In genomic region chr9:136720251-136720886, GRCh38 we compare ENCODE assay signal across 1 cellular context.
TF ChIP-seq lines count a peak whose summit lies in the region.

No MANE protein-coding gene starts in this region.

TF ChIP-seq in HEK293, 187 proteins besides CTCF, POLR2A, EP300 and RAD21 (continued from another document and continues in another):
- TF ChIP-seq, protein P1, sequence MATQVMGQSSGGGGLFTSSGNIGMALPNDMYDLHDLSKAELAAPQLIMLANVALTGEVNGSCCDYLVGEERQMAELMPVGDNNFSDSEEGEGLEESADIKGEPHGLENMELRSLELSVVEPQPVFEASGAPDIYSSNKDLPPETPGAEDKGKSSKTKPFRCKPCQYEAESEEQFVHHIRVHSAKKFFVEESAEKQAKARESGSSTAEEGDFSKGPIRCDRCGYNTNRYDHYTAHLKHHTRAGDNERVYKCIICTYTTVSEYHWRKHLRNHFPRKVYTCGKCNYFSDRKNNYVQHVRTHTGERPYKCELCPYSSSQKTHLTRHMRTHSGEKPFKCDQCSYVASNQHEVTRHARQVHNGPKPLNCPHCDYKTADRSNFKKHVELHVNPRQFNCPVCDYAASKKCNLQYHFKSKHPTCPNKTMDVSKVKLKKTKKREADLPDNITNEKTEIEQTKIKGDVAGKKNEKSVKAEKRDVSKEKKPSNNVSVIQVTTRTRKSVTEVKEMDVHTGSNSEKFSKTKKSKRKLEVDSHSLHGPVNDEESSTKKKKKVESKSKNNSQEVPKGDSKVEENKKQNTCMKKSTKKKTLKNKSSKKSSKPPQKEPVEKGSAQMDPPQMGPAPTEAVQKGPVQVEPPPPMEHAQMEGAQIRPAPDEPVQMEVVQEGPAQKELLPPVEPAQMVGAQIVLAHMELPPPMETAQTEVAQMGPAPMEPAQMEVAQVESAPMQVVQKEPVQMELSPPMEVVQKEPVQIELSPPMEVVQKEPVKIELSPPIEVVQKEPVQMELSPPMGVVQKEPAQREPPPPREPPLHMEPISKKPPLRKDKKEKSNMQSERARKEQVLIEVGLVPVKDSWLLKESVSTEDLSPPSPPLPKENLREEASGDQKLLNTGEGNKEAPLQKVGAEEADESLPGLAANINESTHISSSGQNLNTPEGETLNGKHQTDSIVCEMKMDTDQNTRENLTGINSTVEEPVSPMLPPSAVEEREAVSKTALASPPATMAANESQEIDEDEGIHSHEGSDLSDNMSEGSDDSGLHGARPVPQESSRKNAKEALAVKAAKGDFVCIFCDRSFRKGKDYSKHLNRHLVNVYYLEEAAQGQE (tag by site-specific recombination; IDR thresholded peaks at IDR 0.05): no peak
- no peak for TF ChIP-seq SALL2 (tag by site-specific recombination; IDR thresholded peaks at IDR 0.05; ENCODE audit: borderline replicate concordance)
- no peak for TF ChIP-seq ZNF792 (tag by site-specific recombination; IDR thresholded peaks at IDR 0.05)
- TF ChIP-seq SCRT1 (tag by site-specific recombination; IDR thresholded peaks at IDR 0.05; ENCODE audit: borderline replicate concordance): no peak
- TF ChIP-seq, protein P2, sequence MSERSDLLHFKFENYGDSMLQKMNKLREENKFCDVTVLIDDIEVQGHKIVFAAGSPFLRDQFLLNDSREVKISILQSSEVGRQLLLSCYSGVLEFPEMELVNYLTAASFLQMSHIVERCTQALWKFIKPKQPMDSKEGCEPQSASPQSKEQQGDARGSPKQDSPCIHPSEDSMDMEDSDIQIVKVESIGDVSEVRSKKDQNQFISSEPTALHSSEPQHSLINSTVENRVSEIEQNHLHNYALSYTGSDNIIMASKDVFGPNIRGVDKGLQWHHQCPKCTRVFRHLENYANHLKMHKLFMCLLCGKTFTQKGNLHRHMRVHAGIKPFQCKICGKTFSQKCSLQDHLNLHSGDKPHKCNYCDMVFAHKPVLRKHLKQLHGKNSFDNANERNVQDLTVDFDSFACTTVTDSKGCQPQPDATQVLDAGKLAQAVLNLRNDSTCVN (tag by site-specific recombination; optimal IDR thresholded peaks at IDR 0.05): no peak
- no peak for TF ChIP-seq OVOL3 (tag by site-specific recombination; IDR thresholded peaks at IDR 0.05)
- TF ChIP-seq ZNF350 (tag by site-specific recombination; IDR thresholded peaks at IDR 0.05): no peak
- no peak for TF ChIP-seq ZNF701 (tag by site-specific recombination; IDR thresholded peaks at IDR 0.05)
- TF ChIP-seq ZNF37A (tag by site-specific recombination; IDR thresholded peaks at IDR 0.05): no peak
- TF ChIP-seq PBX3 (CRISPR knock-in tag; IDR thresholded peaks at IDR 0.05): no peak
- no peak for TF ChIP-seq ZNF776 (tag by site-specific recombination; IDR thresholded peaks at IDR 0.05; ENCODE audit: borderline replicate concordance)
- no peak for TF ChIP-seq ZNF549 (tag by site-specific recombination; IDR thresholded peaks at IDR 0.05)
- no peak for TF ChIP-seq ZNF544 (tag by site-specific recombination; IDR thresholded peaks at IDR 0.05)
- TF ChIP-seq ZNF10 (tag by site-specific recombination; IDR thresholded peaks at IDR 0.05): no peak
- no peak for TF ChIP-seq ZNF610 (tag by site-specific recombination; IDR thresholded peaks at IDR 0.05; ENCODE audit: borderline replicate concordance)
- TF ChIP-seq ZNF404 (tag by site-specific recombination; IDR thresholded peaks at IDR 0.05): no peak
- no peak for TF ChIP-seq ZNF580 (tag by site-specific recombination; IDR thresholded peaks at IDR 0.05)
- no peak for TF ChIP-seq ZBTB11 (tag by site-specific recombination; conservative IDR thresholded peaks at IDR 0.05; ENCODE audit: low read depth)
- no peak for TF ChIP-seq ZNF266 (tag by site-specific recombination; IDR thresholded peaks at IDR 0.05; ENCODE audit: low read depth)
- no peak for TF ChIP-seq ZBTB44 (tag by site-specific recombination; IDR thresholded peaks at IDR 0.05)
- TF ChIP-seq ZNF426 (tag by site-specific recombination; IDR thresholded peaks at IDR 0.05): no peak
- TF ChIP-seq ZNF555 (tag by site-specific recombination; conservative IDR thresholded peaks at IDR 0.05): no peak
- TF ChIP-seq ZNF837 (tag by site-specific recombination; IDR thresholded peaks at IDR 0.05): no peak
- no peak for TF ChIP-seq ZNF362 (tag by site-specific recombination; IDR thresholded peaks at IDR 0.05)
- no peak for TF ChIP-seq ZNF529 (tag by site-specific recombination; IDR thresholded peaks at IDR 0.05; ENCODE audit: insufficient replicate concordance)
- TF ChIP-seq, protein P3, sequence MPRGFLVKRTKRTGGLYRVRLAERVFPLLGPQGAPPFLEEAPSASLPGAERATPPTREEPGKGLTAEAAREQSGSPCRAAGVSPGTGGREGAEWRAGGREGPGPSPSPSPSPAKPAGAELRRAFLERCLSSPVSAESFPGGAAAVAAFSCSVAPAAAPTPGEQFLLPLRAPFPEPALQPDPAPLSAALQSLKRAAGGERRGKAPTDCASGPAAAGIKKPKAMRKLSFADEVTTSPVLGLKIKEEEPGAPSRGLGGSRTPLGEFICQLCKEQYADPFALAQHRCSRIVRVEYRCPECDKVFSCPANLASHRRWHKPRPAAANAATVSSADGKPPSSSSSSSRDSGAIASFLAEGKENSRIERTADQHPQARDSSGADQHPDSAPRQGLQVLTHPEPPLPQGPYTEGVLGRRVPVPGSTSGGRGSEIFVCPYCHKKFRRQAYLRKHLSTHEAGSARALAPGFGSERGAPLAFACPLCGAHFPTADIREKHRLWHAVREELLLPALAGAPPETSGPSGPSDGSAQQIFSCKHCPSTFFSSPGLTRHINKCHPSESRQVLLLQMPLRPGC (tag by site-specific recombination; IDR thresholded peaks at IDR 0.05): no peak; the same call in 1 of the 2 replicates
- TF ChIP-seq ATF2 (tag by site-specific recombination; IDR thresholded peaks at IDR 0.05; ENCODE audit: low read depth): no peak
- no peak for TF ChIP-seq GFI1B (tag by site-specific recombination; IDR thresholded peaks at IDR 0.05)
- no peak for TF ChIP-seq ZNF416 (tag by site-specific recombination; IDR thresholded peaks at IDR 0.05)
- TF ChIP-seq ZNF660 (tag by site-specific recombination; IDR thresholded peaks at IDR 0.05): no peak
- no peak for TF ChIP-seq ZSCAN30 (tag by site-specific recombination; IDR thresholded peaks at IDR 0.05)
- no peak for TF ChIP-seq ZFP3 (tag by site-specific recombination; IDR thresholded peaks at IDR 0.05; ENCODE audit: low read depth)
- TF ChIP-seq, protein P4, sequence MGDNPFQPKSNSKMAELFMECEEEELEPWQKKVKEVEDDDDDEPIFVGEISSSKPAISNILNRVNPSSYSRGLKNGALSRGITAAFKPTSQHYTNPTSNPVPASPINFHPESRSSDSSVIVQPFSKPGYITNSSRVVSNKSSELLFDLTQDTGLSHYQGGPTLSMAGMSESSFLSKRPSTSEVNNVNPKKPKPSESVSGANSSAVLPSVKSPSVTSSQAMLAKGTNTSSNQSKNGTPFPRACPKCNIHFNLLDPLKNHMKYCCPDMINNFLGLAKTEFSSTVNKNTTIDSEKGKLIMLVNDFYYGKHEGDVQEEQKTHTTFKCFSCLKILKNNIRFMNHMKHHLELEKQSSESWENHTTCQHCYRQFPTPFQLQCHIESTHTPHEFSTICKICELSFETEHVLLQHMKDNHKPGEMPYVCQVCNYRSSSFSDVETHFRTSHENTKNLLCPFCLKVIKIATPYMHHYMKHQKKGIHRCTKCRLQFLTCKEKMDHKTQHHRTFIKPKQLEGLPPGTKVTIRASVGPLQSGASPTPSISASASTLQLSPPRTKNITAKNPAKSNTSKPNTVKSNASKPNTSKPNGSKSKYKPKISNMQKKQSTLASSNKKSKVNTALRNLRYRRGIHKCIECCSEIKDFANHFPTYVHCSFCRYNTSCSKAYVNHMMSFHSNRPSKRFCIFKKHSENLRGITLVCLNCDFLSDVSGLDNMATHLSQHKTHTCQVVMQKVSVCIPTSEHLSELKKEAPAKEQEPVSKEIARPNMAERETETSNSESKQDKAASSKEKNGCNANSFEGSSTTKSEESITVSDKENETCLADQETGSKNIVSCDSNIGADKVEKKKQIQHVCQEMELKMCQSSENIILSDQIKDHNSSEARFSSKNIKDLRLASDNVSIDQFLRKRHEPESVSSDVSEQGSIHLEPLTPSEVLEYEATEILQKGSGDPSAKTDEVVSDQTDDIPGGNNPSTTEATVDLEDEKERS (tag by site-specific recombination; IDR thresholded peaks at IDR 0.05): no peak
- TF ChIP-seq ZNF354C (tag by site-specific recombination; IDR thresholded peaks at IDR 0.05; ENCODE audit: borderline replicate concordance, low read depth): no peak
- no peak for TF ChIP-seq AEBP2 (tag by site-specific recombination; IDR thresholded peaks at IDR 0.05; ENCODE audit: borderline replicate concordance)
- TF ChIP-seq, protein P5, sequence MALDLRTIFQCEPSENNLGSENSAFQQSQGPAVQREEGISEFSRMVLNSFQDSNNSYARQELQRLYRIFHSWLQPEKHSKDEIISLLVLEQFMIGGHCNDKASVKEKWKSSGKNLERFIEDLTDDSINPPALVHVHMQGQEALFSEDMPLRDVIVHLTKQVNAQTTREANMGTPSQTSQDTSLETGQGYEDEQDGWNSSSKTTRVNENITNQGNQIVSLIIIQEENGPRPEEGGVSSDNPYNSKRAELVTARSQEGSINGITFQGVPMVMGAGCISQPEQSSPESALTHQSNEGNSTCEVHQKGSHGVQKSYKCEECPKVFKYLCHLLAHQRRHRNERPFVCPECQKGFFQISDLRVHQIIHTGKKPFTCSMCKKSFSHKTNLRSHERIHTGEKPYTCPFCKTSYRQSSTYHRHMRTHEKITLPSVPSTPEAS (tag by site-specific recombination; IDR thresholded peaks at IDR 0.05): no peak
- no peak for TF ChIP-seq KLF16 (tag by site-specific recombination; IDR thresholded peaks at IDR 0.05)
